ENCODE assay signal across 1 cellular context in genomic region chr3:182909318-182910040, GRCh38.
TF ChIP-seq lines count a peak whose summit lies in the region.

No MANE protein-coding gene starts in this region.

TF ChIP-seq in K562, 482 proteins besides CTCF, POLR2A, EP300 and RAD21 (continued from another document):
- TF ChIP-seq BCLAF1 (IDR thresholded peaks at IDR 0.05; ENCODE audit: borderline replicate concordance in 1 of 2, control insufficient read depth in 1 of 2, low read depth in 2 of 2, low read length in 1 of 2), result no peak
- no peak for TF ChIP-seq RBFOX2 (IDR thresholded peaks at IDR 0.05; ENCODE audit: low read depth, low read length)
- peak; percentile 61; the same call in 1 of the 2 replicates for TF ChIP-seq ZNF384 (IDR thresholded peaks at IDR 0.05; ENCODE audit: low read depth, low read length)
- 0 out of 2 replicates have a peak, but pooled peaks have one; percentile 5 for TF ChIP-seq SMC3 (conservative IDR thresholded peaks at IDR 0.05; ENCODE audit: insufficient read depth, low read depth, low read length)
- no peak for TF ChIP-seq JUNB (CRISPR knock-in tag; conservative IDR thresholded peaks at IDR 0.05)
- no peak for TF ChIP-seq ARID1B (IDR thresholded peaks at IDR 0.05)
- no peak for TF ChIP-seq ELK3 (CRISPR knock-in tag; IDR thresholded peaks at IDR 0.05)
